In genomic region chr3:126703512-126704493, GRCh38 we compare ENCODE assay signal across 1 cellular context.
TF ChIP-seq lines count a peak whose summit lies in the region.

CHCHD6 (plus strand) TSS chr3:126704240; CDS start chr3:126704313, 73 bp downstream.

TF ChIP-seq in HepG2, 621 proteins besides CTCF, POLR2A, EP300 and RAD21 (continued from another document and continues in another):
- TF ChIP-seq ZNF646 (CRISPR knock-in tag; IDR thresholded peaks at IDR 0.05), result no peak
- no peak for TF ChIP-seq MAFF (IDR thresholded peaks at IDR 0.05; ENCODE audit: low read depth, low read length)
- no peak for TF ChIP-seq TRIM22 (IDR thresholded peaks at IDR 0.05)
- no peak for TF ChIP-seq ZNF639 (CRISPR knock-in tag; conservative IDR thresholded peaks at IDR 0.05)
- TF ChIP-seq HMGXB4 (CRISPR knock-in tag; IDR thresholded peaks at IDR 0.05; ENCODE audit: borderline replicate concordance in 1 of 2, low read depth in 1 of 2), result peak in 1 of 2 experiments; percentile 86; a peak in 3 of 4 replicates
- no peak for TF ChIP-seq MATR3 (CRISPR knock-in tag; IDR thresholded peaks at IDR 0.05)
- no peak; the same call in 1 of the 2 replicates for TF ChIP-seq ZNF331 (CRISPR knock-in tag; IDR thresholded peaks at IDR 0.05)
- no peak for TF ChIP-seq ZNF251 (CRISPR knock-in tag; IDR thresholded peaks at IDR 0.05)
- no peak for TF ChIP-seq SNAI1 (CRISPR knock-in tag; IDR thresholded peaks at IDR 0.05; ENCODE audit: borderline replicate concordance)
- TF ChIP-seq ZNF761 (CRISPR knock-in tag; conservative IDR thresholded peaks at IDR 0.05), result no peak
- TF ChIP-seq NBN (conservative IDR thresholded peaks at IDR 0.05), result no peak
- no peak for TF ChIP-seq ZNF784 (CRISPR knock-in tag; IDR thresholded peaks at IDR 0.05; ENCODE audit: borderline replicate concordance)
- TF ChIP-seq HES4 (CRISPR knock-in tag; IDR thresholded peaks at IDR 0.05; ENCODE audit: borderline replicate concordance), result no peak
- TF ChIP-seq ZNF432 (CRISPR knock-in tag; IDR thresholded peaks at IDR 0.05; ENCODE audit: borderline replicate concordance), result no peak
- peak; percentile 13; the same call in 1 of the 2 replicates for TF ChIP-seq ZNF383 (CRISPR knock-in tag; IDR thresholded peaks at IDR 0.05; ENCODE audit: borderline replicate concordance)
- TF ChIP-seq NFAT5 (CRISPR knock-in tag; IDR thresholded peaks at IDR 0.05), result no peak
- peak; percentile 46; the same call in 1 of the 2 replicates for TF ChIP-seq IKZF5 (CRISPR knock-in tag; IDR thresholded peaks at IDR 0.05)
- no peak for TF ChIP-seq SSRP1 (CRISPR knock-in tag; IDR thresholded peaks at IDR 0.05)
- TF ChIP-seq ZNF614 (CRISPR knock-in tag; IDR thresholded peaks at IDR 0.05; ENCODE audit: borderline replicate concordance), result peak; percentile 53; the same call in 1 of the 2 replicates
- 0 out of 2 replicates have a peak, but pooled peaks have one; percentile 19 for TF ChIP-seq SALL2 (CRISPR knock-in tag; IDR thresholded peaks at IDR 0.05)
- TF ChIP-seq FOXJ3 (CRISPR knock-in tag; IDR thresholded peaks at IDR 0.05; ENCODE audit: borderline replicate concordance), result no peak
- TF ChIP-seq SIX4 (CRISPR knock-in tag; IDR thresholded peaks at IDR 0.05), result no peak
- TF ChIP-seq KLF9 (CRISPR knock-in tag; IDR thresholded peaks at IDR 0.05; ENCODE audit: low read depth), result peak; percentile 99
- TF ChIP-seq E2F1 (CRISPR knock-in tag; IDR thresholded peaks at IDR 0.05), result no peak
- no peak; the same call in 1 of the 2 replicates for TF ChIP-seq ZNF777 (CRISPR knock-in tag; IDR thresholded peaks at IDR 0.05)
- TF ChIP-seq PATZ1 (CRISPR knock-in tag; IDR thresholded peaks at IDR 0.05), result peak; percentile 59
- peak; percentile 81 for TF ChIP-seq ZNF296 (CRISPR knock-in tag; conservative IDR thresholded peaks at IDR 0.05)
- peak; percentile 77; the same call in 1 of the 2 replicates for TF ChIP-seq ZNF337 (CRISPR knock-in tag; IDR thresholded peaks at IDR 0.05; ENCODE audit: borderline replicate concordance, low read depth)
- TF ChIP-seq ZNF30 (CRISPR knock-in tag; IDR thresholded peaks at IDR 0.05), result no peak
- TF ChIP-seq ZBTB46 (CRISPR knock-in tag; IDR thresholded peaks at IDR 0.05; ENCODE audit: borderline replicate concordance), result no peak
